ENCODE assay signal across 21 cellular contexts in genomic region chr2:42029639-42030195, GRCh38. TPM values are rescaled to one million over a fixed set of nuclear protein-coding genes. Genes with fewer than 3 reads are reported as not detected.
DNase-seq lines count a peak whose midpoint lies in the region; ATAC-seq, FAIRE-seq and TF ChIP-seq lines count a peak whose summit lies in the region.
"Had no signal": no experiment of that assay in that cellular context is flagged by ENCODE, and none has a peak within 500 bp of the region (broad histone marks: within the 10 kb centered on the region; RNA-seq: fewer than 3 reads in every experiment).

No MANE protein-coding gene starts in this region.

- peak overlapping the region; percentile 57 for H2AK5ac ChIP-seq in H1 (ENCODE audit: low read depth, low read length)

- H3K9me3 ChIP-seq in HUES6 (ENCODE audit: control insufficient read depth, insufficient read depth, low read depth, low read length) (no peaks in the 10 kb centered on the region), H1 (ENCODE audit: insufficient read depth in 2 of 2, low read depth in 1 of 2, low read length in 1 of 2) (no peaks in the 10 kb centered on the region), parathyroid adenoma (ENCODE audit: control insufficient read depth, low read length) (no peaks in the 10 kb centered on the region)
- H3K9me3 ChIP-seq: psoas muscle, thoracic aorta had no signal

- peak overlapping the region; percentile 88 for H2BK12ac ChIP-seq in H1 (ENCODE audit: low read depth, low read length)

- TF ChIP-seq POLR2A in H1 (IDR thresholded peaks at IDR 0.05; ENCODE audit: control extremely low read depth in 1 of 2, low read depth in 2 of 2, low read length in 2 of 2) = no peak

- peak; percentile 33 for ATAC-seq in GM18909 (IDR thresholded peaks at IDR 0.05; ENCODE audit: poor library complexity, unreplicated experiment)
- ATAC-seq: activated CD4-positive, alpha-beta T cell treated with anti-CD3 and anti-CD28 coated beads for 36 hours; SK-N-SH treated with all-trans-retinoic acid at 6 μM for 48 hours had no signal

- H3K27ac ChIP-seq in HUES6 (ENCODE audit: low read depth, low read length) (peak overlapping the region; percentile 22; the same call in 1 of the 2 replicates), H1 (ENCODE audit: low read depth, low read length) (no peak overlapping the region; the same call in 1 of the 2 replicates), parathyroid adenoma (no peak overlapping the region)
- H3K27ac ChIP-seq: thoracic aorta had no signal

- H3K79me2 ChIP-seq in H1 (ENCODE audit: control insufficient read depth in 1 of 2, insufficient read depth in 2 of 2, low read length in 2 of 2) (no peaks in the 10 kb centered on the region), parathyroid adenoma (no peaks in the 10 kb centered on the region)

- H3K23me2 ChIP-seq in H1 (ENCODE audit: low read depth, low read length) = no peaks in the 10 kb centered on the region; the same call in 1 of the 2 replicates

- peak overlapping the region; percentile 82 for H2BK20ac ChIP-seq in H1 (ENCODE audit: low read length)

- H4K5ac ChIP-seq in H1 (ENCODE audit: insufficient read length, low read depth, low read length) = peak overlapping the region; percentile 90

- WGBS in H1 (ENCODE audit: extremely low coverage in 1 of 2, insufficient coverage in 1 of 2, insufficient read length in 1 of 2, insufficient replicate concordance in 2 of 2, low coverage in 1 of 2, low lambda C conversion rate in 2 of 2, missing lambda C conversion rate in 1 of 2), 2 experiments = 54% methylated on average over 4 of the region's 4 CpGs; no CpG with 5 or more reads in 1 of the 2 experiments

- H3K4me2 ChIP-seq in H1 (ENCODE audit: insufficient read depth in 1 of 2, low read depth in 2 of 2, low read length in 2 of 2) (peak overlapping the region; percentile 13 to 38), parathyroid adenoma (ENCODE audit: low read length) (no peak overlapping the region)
- H3K4me2 ChIP-seq: smooth muscle cell had no signal

- no peaks in the 10 kb centered on the region for H3K79me1 ChIP-seq in H1 (ENCODE audit: low read depth, low read length)

- H3K9ac ChIP-seq in HUES6 (ENCODE audit: low read length) (peak overlapping the region; percentile 26), H1 (replicated peaks in 1 of 4; ENCODE audit: extremely low read depth in 1 of 4, low read depth in 3 of 4, low read length in 3 of 4) (peak overlapping the region in 2 of 4 experiments; percentile 22 to 38; a peak in 1 of 7 replicates), parathyroid adenoma (no peak overlapping the region)

- peak overlapping the region; percentile 100 for H4K91ac ChIP-seq in H1 (replicated peaks; ENCODE audit: insufficient read length, low read length)

- 0 out of 2 replicates have a peak overlapping the region, but pooled peaks have one; percentile 24 for H2AFZ ChIP-seq in H1 (ENCODE audit: low read length)
- H2AFZ ChIP-seq in parathyroid adenoma = peak overlapping the region; percentile 42

- peak overlapping the region; percentile 89; the same call in 1 of the 2 replicates for H2BK5ac ChIP-seq in H1 (ENCODE audit: low read depth, low read length)

- no peaks in the 10 kb centered on the region for H4K20me1 ChIP-seq in H1 (replicated peaks in 1 of 2; ENCODE audit: control insufficient read depth in 1 of 2, insufficient read depth in 2 of 2, low read length in 2 of 2)

- FAIRE-seq in H1 (lab: Jason Lieb, UNC) = no peak
- FAIRE-seq: endometrium had no signal

- POLR2A ChIA-PET in H1 (lab: Charles Lee; ENCODE audit: partially characterized antibody) = interaction anchor here (1.4 to 2.5 kb wide), 3 partner anchors 12 to 82 kb away, joined by 4 to 7 read pairs (median 4); partner anchors contain the start of gene PKDCC

- H3K14ac ChIP-seq in H1 (ENCODE audit: insufficient read length) = no peak overlapping the region

- H2BK120ac ChIP-seq in H1 (replicated peaks; ENCODE audit: low read depth, low read length) = peak overlapping the region; percentile 97

- H3K56ac ChIP-seq in H1 (replicated peaks; ENCODE audit: insufficient read length, low read depth, low read length) = no peak overlapping the region

- TF ChIP-seq EP300 in H1 (IDR thresholded peaks at IDR 0.05; ENCODE audit: borderline replicate concordance in 1 of 2, low read depth in 2 of 2, low read length in 2 of 2) = no peak

- no peak overlapping the region; the same call in 1 of the 2 replicates for H4K8ac ChIP-seq in H1 (ENCODE audit: extremely low read depth, insufficient read depth, low read length)

- no peak overlapping the region for H3K23ac ChIP-seq in H1 (ENCODE audit: insufficient read length)

- H3K27me3 ChIP-seq in HUES6 (ENCODE audit: control insufficient read depth, insufficient read depth, low read length) (peaks cover 12% of the 10 kb centered on the region; the same call in 1 of the 2 replicates), H1 (replicated peaks in 1 of 4; ENCODE audit: control insufficient read depth in 3 of 4, extremely low read depth in 1 of 4, insufficient read depth in 3 of 4, low read length in 3 of 4) (peaks cover 0 to 12% (median 7%) of the 10 kb centered on the region in 4 experiments; a peak in 3 of 7 replicates), parathyroid adenoma (ENCODE audit: control insufficient read depth, insufficient read depth, low read length) (no peaks in the 10 kb centered on the region)

- H3K4me3 ChIP-seq in HUES6 (ENCODE audit: low read depth, low read length) (no peak overlapping the region), H1 (ENCODE audit: extremely low read depth in 1 of 4, insufficient read depth in 2 of 4, low read depth in 3 of 4, low read length in 4 of 4) (no peak overlapping the region), parathyroid adenoma (ENCODE audit: low read depth, low read length) (no peak overlapping the region)
- H3K4me3 ChIP-seq: psoas muscle, smooth muscle cell, thoracic aorta had no signal

- H3K4me1 ChIP-seq in HUES6 (ENCODE audit: control insufficient read depth, insufficient read depth, low read length) = peaks cover 56% of the 10 kb centered on the region
- H3K4me1 ChIP-seq in H1 (replicated peaks in 1 of 4; ENCODE audit: control insufficient read depth in 3 of 4, insufficient read depth in 4 of 4, low read length in 3 of 4) = peaks cover 19 to 39% (median 27%) of the 10 kb centered on the region in 4 experiments
- peaks cover 9% of the 10 kb centered on the region for H3K4me1 ChIP-seq in parathyroid adenoma

- CTCF ChIA-PET in H1 (lab: Charles Lee; ENCODE audit: partially characterized antibody) = interaction anchor here (0.6 to 2.8 kb wide), 9 partner anchors 12 to 176 kb away, joined by 3 to 18 read pairs (median 4); no protein-coding TSS in a partner anchor

- DNase-seq in H1 (ENCODE audit: low read depth in 1 of 2, low spot score in 2 of 2) (no peak), DMS 273 (lab: John Stamatoyannopoulos, UW; ENCODE audit: unreplicated experiment) (no peak), NOMO-1 treated with dmso at 0.1 percent for 144 hours (lab: John Stamatoyannopoulos, UW; ENCODE audit: unreplicated experiment) (no peak), iPS-NIHi11 (ENCODE audit: low spot score) (no peak), NCI-H1092 (lab: John Stamatoyannopoulos, UW) (no peak)
- DNase-seq: activated CD4-positive, alpha-beta T cell treated with anti-CD3 and anti-CD28 coated beads for 36 hours; activated CD8-positive, alpha-beta memory T cell treated with anti-CD3 and anti-CD28 coated beads, Interleukin-2, amount 50 U/mL, for 4 hours; activated gamma-delta T cell; amygdala; Calu3; left ventricle myocardium superior; NCI-H2081 treated with DMSO at 0.1 percent for 48 hours; NCI-H524 treated with DMSO at 0.1 percent for 48 hours; psoas muscle had no signal

- H2BK15ac ChIP-seq in H1 (ENCODE audit: low read length) = 0 out of 2 replicates have a peak overlapping the region, but pooled peaks have one; percentile 20

- H3K36me3 ChIP-seq in HUES6 (ENCODE audit: control insufficient read depth, insufficient read depth, low read length) (no peaks in the 10 kb centered on the region), H1 (ENCODE audit: control insufficient read depth in 2 of 4, insufficient read depth in 4 of 4, low read length in 3 of 4) (no peaks in the 10 kb centered on the region), parathyroid adenoma (ENCODE audit: control insufficient read depth, insufficient read depth, low read length) (no peaks in the 10 kb centered on the region)
- H3K36me3 ChIP-seq: thoracic aorta had no signal

- TF ChIP-seq CTCF in H1 (IDR thresholded peaks at IDR 0.05; ENCODE audit: control extremely low read depth in 1 of 3, insufficient read depth in 1 of 3, low read depth in 1 of 3, low read length in 3 of 3) (no peak), parathyroid adenoma (IDR thresholded peaks at IDR 0.05) (no peak)

- H3K4ac ChIP-seq in H1 (replicated peaks; ENCODE audit: insufficient read length, low read depth, low read length) = peak overlapping the region; percentile 93

- H3K18ac ChIP-seq in H1 (ENCODE audit: extremely low read depth, low read length) = peak overlapping the region; percentile 97; the same call in 1 of the 2 replicates

- TF ChIP-seq RAD21 in H1 (IDR thresholded peaks at IDR 0.05 in 1 of 2, conservative IDR thresholded peaks at IDR 0.05 in 1 of 2; ENCODE audit: low read depth in 2 of 2, low read length in 2 of 2) = no peak

TF ChIP-seq in H1, 55 proteins besides CTCF, POLR2A, EP300 and RAD21 (continues in another document):
- no peak for TF ChIP-seq E2F6 (IDR thresholded peaks at IDR 0.05)
- TF ChIP-seq TAF7 (optimal IDR thresholded peaks at IDR 0.05; ENCODE audit: borderline replicate concordance, low read depth, low read length) = no peak
- TF ChIP-seq CBX8 (IDR thresholded peaks at IDR 0.05; ENCODE audit: borderline replicate concordance, low read depth, low read length) = no peak
- TF ChIP-seq SRF (IDR thresholded peaks at IDR 0.05; ENCODE audit: low read depth, low read length) = no peak
- no peak for TF ChIP-seq POU5F1 (IDR thresholded peaks at IDR 0.05; ENCODE audit: low read depth, low read length)
- TF ChIP-seq BCL11A (IDR thresholded peaks at IDR 0.05; ENCODE audit: low read depth in 2 of 2, low read length in 2 of 2) = no peak
- TF ChIP-seq TAF1 (IDR thresholded peaks at IDR 0.05; ENCODE audit: low read depth, low read length) = no peak

RNA-seq across cellular contexts. Expression of gene PKDCC, which starts 18.1 kb away (rescaled TPM):
- total RNA-seq in H1 (2021; fragmentation: NEBNext Ultra II Directional; extraction: Animal tissue kit (Norgen Biotek cat#: 25700)) = 48.0 and 49.9 TPM in 2 replicates
- 80.1 and 115 TPM in 2 replicates for polyA plus RNA-seq in H1 (2011; rRNA removed)
- 148 TPM for polyA plus RNA-seq in H1 (2011; cell fraction: cytosol; rRNA removed)
- 347 TPM for polyA plus RNA-seq in H1 (2011; cell fraction: nucleus; rRNA removed)
- 37.2 to 63.9 TPM (median 58.3 TPM) in 4 replicates for polyA plus RNA-seq in H1 (2012, experiment 1 of 2)
- 59.7 TPM for polyA plus RNA-seq in H1 (2012, experiment 2 of 2)
- 8.0 TPM for polyA plus RNA-seq in H1 (2013, experiment 1 of 2)
- 7.8 TPM for polyA plus RNA-seq in H1 (2013, experiment 2 of 2)
- 84.3 and 179 TPM in 2 replicates for polyA minus RNA-seq in H1 (2011; rRNA and poly(A)+ RNA removed)
- 55.0 TPM for polyA minus RNA-seq in H1 (2011; cell fraction: cytosol; rRNA and poly(A)+ RNA removed)
- 79.6 TPM for polyA minus RNA-seq in H1 (2011; cell fraction: nucleus; rRNA and poly(A)+ RNA removed)
- total RNA-seq: activated CD4-positive, alpha-beta T cell treated with anti-CD3 and anti-CD28 coated beads for 36 hours had no signal
